ENCODE assay signal across 1 cellular context in the genomic region with DNA sequence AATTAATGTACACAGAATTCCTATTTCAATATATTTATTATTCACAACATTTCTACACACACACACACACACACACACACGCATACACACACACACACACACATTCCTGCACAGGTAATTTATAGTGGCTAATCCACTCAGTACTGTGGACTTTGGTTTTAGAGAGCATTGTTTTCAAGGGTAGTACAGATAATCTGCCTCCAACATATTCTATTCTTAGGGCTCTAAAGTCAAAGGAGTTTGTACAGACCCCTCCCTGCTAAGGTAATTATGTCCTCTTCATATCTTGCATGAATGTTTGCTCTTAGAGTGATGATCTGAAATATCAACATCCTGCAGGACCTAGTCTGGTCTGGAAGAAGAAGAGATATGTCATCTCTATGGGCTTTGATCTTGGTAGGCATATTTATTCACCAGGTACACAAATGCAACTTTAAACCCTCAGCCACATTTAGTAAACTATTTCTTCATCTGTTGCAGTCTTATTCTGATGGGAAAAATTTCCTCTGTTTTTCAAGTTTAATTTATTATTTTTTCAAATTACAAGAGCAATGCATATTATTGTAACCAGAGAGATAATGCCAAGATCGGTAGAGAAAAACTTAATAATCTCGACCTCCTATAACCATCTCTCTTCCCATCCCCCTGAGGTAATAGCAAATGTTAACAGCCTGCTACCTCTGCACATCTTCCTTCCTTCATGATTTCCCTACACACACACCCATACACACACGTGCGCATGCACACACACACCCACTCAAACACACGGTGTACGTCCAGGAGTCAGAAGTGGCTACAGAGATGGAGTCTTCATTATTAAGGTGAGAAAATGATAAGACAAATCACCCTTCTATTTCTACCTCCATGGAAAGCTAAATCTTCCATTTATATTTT.
TF ChIP-seq lines count a peak whose summit lies in the region.

No MANE protein-coding gene starts in this region.

TF ChIP-seq in HepG2, 621 proteins besides CTCF, POLR2A, EP300 and RAD21 (continued from another document):
- TF ChIP-seq, protein P1, sequence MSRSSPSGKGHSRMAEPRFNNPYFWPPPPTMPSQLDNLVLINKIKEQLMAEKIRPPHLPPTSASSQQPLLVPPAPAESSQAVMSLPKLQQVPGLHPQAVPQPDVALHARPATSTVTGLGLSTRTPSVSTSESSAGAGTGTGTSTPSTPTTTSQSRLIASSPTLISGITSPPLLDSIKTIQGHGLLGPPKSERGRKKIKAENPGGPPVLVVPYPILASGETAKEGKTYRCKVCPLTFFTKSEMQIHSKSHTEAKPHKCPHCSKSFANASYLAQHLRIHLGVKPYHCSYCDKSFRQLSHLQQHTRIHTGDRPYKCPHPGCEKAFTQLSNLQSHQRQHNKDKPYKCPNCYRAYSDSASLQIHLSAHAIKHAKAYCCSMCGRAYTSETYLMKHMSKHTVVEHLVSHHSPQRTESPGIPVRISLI (CRISPR knock-in tag; IDR thresholded peaks at IDR 0.05; ENCODE audit: borderline replicate concordance): peak; percentile 68; the same call in 1 of the 2 replicates
- TF ChIP-seq, protein P2, sequence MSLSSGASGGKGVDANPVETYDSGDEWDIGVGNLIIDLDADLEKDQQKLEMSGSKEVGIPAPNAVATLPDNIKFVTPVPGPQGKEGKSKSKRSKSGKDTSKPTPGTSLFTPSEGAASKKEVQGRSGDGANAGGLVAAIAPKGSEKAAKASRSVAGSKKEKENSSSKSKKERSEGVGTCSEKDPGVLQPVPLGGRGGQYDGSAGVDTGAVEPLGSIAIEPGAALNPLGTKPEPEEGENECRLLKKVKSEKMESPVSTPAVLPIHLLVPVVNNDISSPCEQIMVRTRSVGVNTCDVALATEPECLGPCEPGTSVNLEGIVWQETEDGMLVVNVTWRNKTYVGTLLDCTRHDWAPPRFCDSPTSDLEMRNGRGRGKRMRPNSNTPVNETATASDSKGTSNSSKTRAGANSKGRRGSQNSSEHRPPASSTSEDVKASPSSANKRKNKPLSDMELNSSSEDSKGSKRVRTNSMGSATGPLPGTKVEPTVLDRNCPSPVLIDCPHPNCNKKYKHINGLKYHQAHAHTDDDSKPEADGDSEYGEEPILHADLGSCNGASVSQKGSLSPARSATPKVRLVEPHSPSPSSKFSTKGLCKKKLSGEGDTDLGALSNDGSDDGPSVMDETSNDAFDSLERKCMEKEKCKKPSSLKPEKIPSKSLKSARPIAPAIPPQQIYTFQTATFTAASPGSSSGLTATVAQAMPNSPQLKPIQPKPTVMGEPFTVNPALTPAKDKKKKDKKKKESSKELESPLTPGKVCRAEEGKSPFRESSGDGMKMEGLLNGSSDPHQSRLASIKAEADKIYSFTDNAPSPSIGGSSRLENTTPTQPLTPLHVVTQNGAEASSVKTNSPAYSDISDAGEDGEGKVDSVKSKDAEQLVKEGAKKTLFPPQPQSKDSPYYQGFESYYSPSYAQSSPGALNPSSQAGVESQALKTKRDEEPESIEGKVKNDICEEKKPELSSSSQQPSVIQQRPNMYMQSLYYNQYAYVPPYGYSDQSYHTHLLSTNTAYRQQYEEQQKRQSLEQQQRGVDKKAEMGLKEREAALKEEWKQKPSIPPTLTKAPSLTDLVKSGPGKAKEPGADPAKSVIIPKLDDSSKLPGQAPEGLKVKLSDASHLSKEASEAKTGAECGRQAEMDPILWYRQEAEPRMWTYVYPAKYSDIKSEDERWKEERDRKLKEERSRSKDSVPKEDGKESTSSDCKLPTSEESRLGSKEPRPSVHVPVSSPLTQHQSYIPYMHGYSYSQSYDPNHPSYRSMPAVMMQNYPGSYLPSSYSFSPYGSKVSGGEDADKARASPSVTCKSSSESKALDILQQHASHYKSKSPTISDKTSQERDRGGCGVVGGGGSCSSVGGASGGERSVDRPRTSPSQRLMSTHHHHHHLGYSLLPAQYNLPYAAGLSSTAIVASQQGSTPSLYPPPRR (CRISPR knock-in tag; IDR thresholded peaks at IDR 0.05; ENCODE audit: borderline replicate concordance): peak; percentile 99
- TF ChIP-seq BHLHE40 (IDR thresholded peaks at IDR 0.05; ENCODE audit: low read length): no peak; the same call in 1 of the 2 replicates
- no peak for TF ChIP-seq IKZF1 (IDR thresholded peaks at IDR 0.05)
- TF ChIP-seq ZNF205 (CRISPR knock-in tag; IDR thresholded peaks at IDR 0.05): peak; percentile 73
- no peak; the same call in 1 of the 2 replicates for TF ChIP-seq ZNF230 (CRISPR knock-in tag; IDR thresholded peaks at IDR 0.05)
- TF ChIP-seq TBX3 (IDR thresholded peaks at IDR 0.05; ENCODE audit: borderline replicate concordance): peak; percentile 87
- 0 out of 2 replicates have a peak, but pooled peaks have one; percentile 53 for TF ChIP-seq HNRNPUL1 (IDR thresholded peaks at IDR 0.05; ENCODE audit: low read depth, low read length)
- peak; percentile 84 for TF ChIP-seq FOXK1 (CRISPR knock-in tag; IDR thresholded peaks at IDR 0.05; ENCODE audit: borderline replicate concordance, low read depth)
- TF ChIP-seq, protein P3, sequence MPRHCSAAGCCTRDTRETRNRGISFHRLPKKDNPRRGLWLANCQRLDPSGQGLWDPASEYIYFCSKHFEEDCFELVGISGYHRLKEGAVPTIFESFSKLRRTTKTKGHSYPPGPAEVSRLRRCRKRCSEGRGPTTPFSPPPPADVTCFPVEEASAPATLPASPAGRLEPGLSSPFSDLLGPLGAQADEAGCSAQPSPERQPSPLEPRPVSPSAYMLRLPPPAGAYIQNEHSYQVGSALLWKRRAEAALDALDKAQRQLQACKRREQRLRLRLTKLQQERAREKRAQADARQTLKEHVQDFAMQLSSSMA (CRISPR knock-in tag; IDR thresholded peaks at IDR 0.05): no peak
- TF ChIP-seq HMG20A (CRISPR knock-in tag; IDR thresholded peaks at IDR 0.05; ENCODE audit: borderline replicate concordance): peak; percentile 97
- TF ChIP-seq, protein P4, sequence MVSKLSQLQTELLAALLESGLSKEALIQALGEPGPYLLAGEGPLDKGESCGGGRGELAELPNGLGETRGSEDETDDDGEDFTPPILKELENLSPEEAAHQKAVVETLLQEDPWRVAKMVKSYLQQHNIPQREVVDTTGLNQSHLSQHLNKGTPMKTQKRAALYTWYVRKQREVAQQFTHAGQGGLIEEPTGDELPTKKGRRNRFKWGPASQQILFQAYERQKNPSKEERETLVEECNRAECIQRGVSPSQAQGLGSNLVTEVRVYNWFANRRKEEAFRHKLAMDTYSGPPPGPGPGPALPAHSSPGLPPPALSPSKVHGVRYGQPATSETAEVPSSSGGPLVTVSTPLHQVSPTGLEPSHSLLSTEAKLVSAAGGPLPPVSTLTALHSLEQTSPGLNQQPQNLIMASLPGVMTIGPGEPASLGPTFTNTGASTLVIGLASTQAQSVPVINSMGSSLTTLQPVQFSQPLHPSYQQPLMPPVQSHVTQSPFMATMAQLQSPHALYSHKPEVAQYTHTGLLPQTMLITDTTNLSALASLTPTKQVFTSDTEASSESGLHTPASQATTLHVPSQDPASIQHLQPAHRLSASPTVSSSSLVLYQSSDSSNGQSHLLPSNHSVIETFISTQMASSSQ (IDR thresholded peaks at IDR 0.05; ENCODE audit: low read depth): peak; percentile 83
- TF ChIP-seq, protein P4 (CRISPR knock-in tag; IDR thresholded peaks at IDR 0.05; ENCODE audit: borderline replicate concordance): peak; percentile 91; the same call in 1 of the 2 replicates
- peak; percentile 64 for TF ChIP-seq ZNF24 (IDR thresholded peaks at IDR 0.05)
- 0 out of 2 replicates have a peak, but pooled peaks have one; percentile 28 for TF ChIP-seq PHF8 (CRISPR knock-in tag; IDR thresholded peaks at IDR 0.05)
- peak; percentile 97 for TF ChIP-seq CREM (IDR thresholded peaks at IDR 0.05)
- TF ChIP-seq CREM (CRISPR knock-in tag; IDR thresholded peaks at IDR 0.05): no peak
- TF ChIP-seq, protein P5, sequence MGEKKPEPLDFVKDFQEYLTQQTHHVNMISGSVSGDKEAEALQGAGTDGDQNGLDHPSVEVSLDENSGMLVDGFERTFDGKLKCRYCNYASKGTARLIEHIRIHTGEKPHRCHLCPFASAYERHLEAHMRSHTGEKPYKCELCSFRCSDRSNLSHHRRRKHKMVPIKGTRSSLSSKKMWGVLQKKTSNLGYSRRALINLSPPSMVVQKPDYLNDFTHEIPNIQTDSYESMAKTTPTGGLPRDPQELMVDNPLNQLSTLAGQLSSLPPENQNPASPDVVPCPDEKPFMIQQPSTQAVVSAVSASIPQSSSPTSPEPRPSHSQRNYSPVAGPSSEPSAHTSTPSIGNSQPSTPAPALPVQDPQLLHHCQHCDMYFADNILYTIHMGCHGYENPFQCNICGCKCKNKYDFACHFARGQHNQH (CRISPR knock-in tag; IDR thresholded peaks at IDR 0.05): peak; percentile 52; the same call in 1 of the 2 replicates
- peak; percentile 88 for TF ChIP-seq CEBPG (CRISPR knock-in tag; IDR thresholded peaks at IDR 0.05)
- TF ChIP-seq KLF11 (CRISPR knock-in tag; IDR thresholded peaks at IDR 0.05): 0 out of 2 replicates have a peak, but pooled peaks have one; percentile 17
- peak; percentile 91; the same call in 1 of the 2 replicates for TF ChIP-seq TBX2 (CRISPR knock-in tag; IDR thresholded peaks at IDR 0.05; ENCODE audit: borderline replicate concordance)
- peak; percentile 91 for TF ChIP-seq SIX4 (CRISPR knock-in tag; IDR thresholded peaks at IDR 0.05)
- TF ChIP-seq ZFP90 (CRISPR knock-in tag; IDR thresholded peaks at IDR 0.05; ENCODE audit: borderline replicate concordance): peak; percentile 23; the same call in 1 of the 2 replicates
- no peak for TF ChIP-seq ZNF12 (CRISPR knock-in tag; IDR thresholded peaks at IDR 0.05)
- no peak for TF ChIP-seq U2AF2 (IDR thresholded peaks at IDR 0.05; ENCODE audit: low read depth, low read length)
- TF ChIP-seq JUND (CRISPR knock-in tag; IDR thresholded peaks at IDR 0.05): 0 out of 2 replicates have a peak, but pooled peaks have one; percentile 50
- 0 out of 2 replicates have a peak, but pooled peaks have one; percentile 58 for TF ChIP-seq CBFB (CRISPR knock-in tag; IDR thresholded peaks at IDR 0.05)
- TF ChIP-seq, protein P6, sequence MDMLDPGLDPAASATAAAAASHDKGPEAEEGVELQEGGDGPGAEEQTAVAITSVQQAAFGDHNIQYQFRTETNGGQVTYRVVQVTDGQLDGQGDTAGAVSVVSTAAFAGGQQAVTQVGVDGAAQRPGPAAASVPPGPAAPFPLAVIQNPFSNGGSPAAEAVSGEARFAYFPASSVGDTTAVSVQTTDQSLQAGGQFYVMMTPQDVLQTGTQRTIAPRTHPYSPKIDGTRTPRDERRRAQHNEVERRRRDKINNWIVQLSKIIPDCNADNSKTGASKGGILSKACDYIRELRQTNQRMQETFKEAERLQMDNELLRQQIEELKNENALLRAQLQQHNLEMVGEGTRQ (IDR thresholded peaks at IDR 0.05; ENCODE audit: low read depth, low read length): no peak
- TF ChIP-seq, protein P6 (CRISPR knock-in tag; IDR thresholded peaks at IDR 0.05; ENCODE audit: borderline replicate concordance): no peak
